Comparison of ENCODE assay signal across 32 cellular contexts in genomic region chr5:52993367-52993766, GRCh38. TPM values are rescaled to one million over a fixed set of nuclear protein-coding genes. Genes with fewer than 3 reads are reported as not detected.
"Had no signal": no experiment of that assay in that cellular context is flagged by ENCODE, and none has a peak within 500 bp of the region (broad histone marks: within the 10 kb centered on the region; RNA-seq: fewer than 3 reads in every experiment).

No MANE protein-coding gene starts in this region.

- H3K4me3 Mint-ChIP-seq: activated naive CD4-positive, alpha-beta T cell treated with anti-CD3 and anti-CD28 coated beads for 36 hours; activated naive CD8-positive, alpha-beta T cell treated with anti-CD3 and anti-CD28 coated beads for 36 hours; endodermal cell; memory B cell; naive thymus-derived CD8-positive, alpha-beta T cell; stimulated activated memory B cell treated with anti-CD40 and anti-IgM and Interleukin-4, amounts not matched to agents 10 μg/mL and 1 μg/mL and 100 μg/mL, for 72 hours; stimulated activated naive CD8-positive, alpha-beta T cell treated with anti-CD3 and anti-CD28 coated beads, Interleukin-15, amount 100 ng/mL, for 72 hours; T-helper 1 cell treated with Interleukin-12 subunit alpha and Interleukin-12 subunit beta and Interleukin-4 antibody, amounts not matched to agents 30 μg/mL and 1 μg/mL, for 36 hours had no signal

- H3K9me3 Mint-ChIP-seq: activated naive CD4-positive, alpha-beta T cell treated with anti-CD3 and anti-CD28 coated beads for 36 hours; activated naive CD8-positive, alpha-beta T cell treated with anti-CD3 and anti-CD28 coated beads for 36 hours; endodermal cell; memory B cell; naive thymus-derived CD8-positive, alpha-beta T cell; neural crest cell; stimulated activated memory B cell treated with anti-CD40 and anti-IgM and Interleukin-4, amounts not matched to agents 10 μg/mL and 1 μg/mL and 100 μg/mL, for 72 hours; stimulated activated naive CD8-positive, alpha-beta T cell treated with anti-CD3 and anti-CD28 coated beads, Interleukin-15, amount 100 ng/mL, for 72 hours; T-helper 1 cell treated with Interleukin-12 subunit alpha and Interleukin-12 subunit beta and Interleukin-4 antibody, amounts not matched to agents 30 μg/mL and 1 μg/mL, for 36 hours had no signal

- H3K9me3 ChIP-seq: adrenal gland, ascending aorta, gastrocnemius medialis, pancreas, prostate gland, tibial nerve had no signal

- DNase-seq: activated CD4-positive, alpha-beta T cell treated with anti-CD3 and anti-CD28 coated beads for 4 hours; activated CD4-positive, alpha-beta T cell treated with anti-CD3 and anti-CD28 coated beads, Interleukin-2, amount 50 U/mL, for 4 hours; activated effector memory CD4-positive, alpha-beta T cell treated with Interleukin-2 at 50 U/mL for 16 hours; activated naive CD4-positive, alpha-beta T cell treated with anti-CD3 and anti-CD28 coated beads for 36 hours; activated naive CD8-positive, alpha-beta T cell treated with anti-CD3 and anti-CD28 coated beads for 36 hours; activated T-cell treated with anti-CD3 and anti-CD28 coated beads for 4 hours; adrenal gland; brain microvascular endothelial cell; endodermal cell; gastrocnemius medialis; head of caudate nucleus; hippocampal formation; kidney; naive thymus-derived CD8-positive, alpha-beta T cell; nucleus accumbens; pancreas; retina; stimulated activated CD4-positive, alpha-beta T cell treated with anti-CD3 and anti-CD28 coated beads, Interleukin-1b, Interleukin-23, amount 100 ng/mL, for 48 hours; stimulated activated CD4-positive, alpha-beta T cell treated with anti-CD3 and anti-CD28 coated beads, Interleukin-4, amount 100 ng/mL, for 4 hours; stimulated activated CD8-positive, alpha-beta memory T cell treated with anti-CD3 and anti-CD28 coated beads, Interleukin-4, amount 100 ng/mL, for 48 hours; stimulated activated naive CD8-positive, alpha-beta T cell treated with anti-CD3 and anti-CD28 coated beads, Interleukin-15, amount 100 ng/mL, for 72 hours; T-helper 9 cell had no signal

- H3K27ac Mint-ChIP-seq: activated naive CD4-positive, alpha-beta T cell treated with anti-CD3 and anti-CD28 coated beads for 36 hours; activated naive CD8-positive, alpha-beta T cell treated with anti-CD3 and anti-CD28 coated beads for 36 hours; endodermal cell; memory B cell; naive thymus-derived CD8-positive, alpha-beta T cell; stimulated activated memory B cell treated with anti-CD40 and anti-IgM and Interleukin-4, amounts not matched to agents 10 μg/mL and 1 μg/mL and 100 μg/mL, for 72 hours; stimulated activated naive CD8-positive, alpha-beta T cell treated with anti-CD3 and anti-CD28 coated beads, Interleukin-15, amount 100 ng/mL, for 72 hours; T-helper 1 cell treated with Interleukin-12 subunit alpha and Interleukin-12 subunit beta and Interleukin-4 antibody, amounts not matched to agents 30 μg/mL and 1 μg/mL, for 36 hours had no signal

- H3K27ac ChIP-seq: adrenal gland, ascending aorta, brain microvascular endothelial cell, gastrocnemius medialis, pancreas, prostate gland, tibial nerve, VCaP had no signal

- H3K27me3 ChIP-seq: adrenal gland, ascending aorta, brain microvascular endothelial cell, pancreas, tibial nerve had no signal

- H3K4me2 ChIP-seq: smooth muscle cell had no signal

- FAIRE-seq: kidney, pancreas, TTC549 had no signal

- ATAC-seq: gastrocnemius medialis; naive thymus-derived CD8-positive, alpha-beta T cell; pancreas; stimulated activated memory B cell treated with anti-CD40 and anti-IgM and Interleukin-4, amounts not matched to agents 10 μg/mL and 1 μg/mL and 100 μg/mL, for 72 hours; stimulated activated naive CD8-positive, alpha-beta T cell treated with anti-CD3 and anti-CD28 coated beads, Interleukin-15, amount 100 ng/mL, for 72 hours had no signal

- H3K36me3 ChIP-seq: adrenal gland, ascending aorta, gastrocnemius medialis, pancreas, prostate gland, tibial nerve had no signal

- H3K4me1 ChIP-seq: prostate gland had no signal

- H3K4me3 ChIP-seq: adrenal gland, ascending aorta, gastrocnemius medialis, pancreas, prostate gland, smooth muscle cell, tibial nerve had no signal

- H3K36me3 Mint-ChIP-seq: memory B cell; naive thymus-derived CD8-positive, alpha-beta T cell; stimulated activated memory B cell treated with anti-CD40 and anti-IgM and Interleukin-4, amounts not matched to agents 10 μg/mL and 1 μg/mL and 100 μg/mL, for 72 hours had no signal

- H3K4me1 Mint-ChIP-seq: stimulated activated memory B cell treated with anti-CD40 and anti-IgM and Interleukin-4, amounts not matched to agents 10 μg/mL and 1 μg/mL and 100 μg/mL, for 72 hours had no signal

RNA-seq across cellular contexts. Expression of gene ITGA2, which starts 4.2 kb away (rescaled TPM):
- total RNA-seq: naive thymus-derived CD8-positive, alpha-beta T cell had no signal
